ENCODE assay signal across 8 cellular contexts in genomic region chr19:19515764-19516519, GRCh38. TPM values are rescaled to one million over a fixed set of nuclear protein-coding genes. Genes with fewer than 3 reads are reported as not detected.
A peak's percentile ranks its signal among the peaks of the same experiment; 100 is the strongest.
DNase-seq lines count a peak whose midpoint lies in the region; TF ChIP-seq lines count a peak whose summit lies in the region.

Gene NDUFA13, plus strand, starts transcription at chr19:19516225. Its CDS starts 14 bp downstream, at chr19:19516239.

- H3K27me3 Mint-ChIP-seq in HFFc6 (ENCODE audit: insufficient read depth): peaks cover 4% of the 10 kb centered on the region; the same call in 1 of the 2 replicates
- no peaks in the 10 kb centered on the region for H3K27me3 Mint-ChIP-seq in activated naive CD4-positive, alpha-beta T cell treated with anti-CD3 and anti-CD28 coated beads for 36 hours (ENCODE audit: low read depth)

- peak within 1 kb of the TSS; percentile 89 for H3K27ac Mint-ChIP-seq in HFFc6
- peak within 1 kb of the TSS; percentile 96 for H3K27ac Mint-ChIP-seq in activated naive CD4-positive, alpha-beta T cell treated with anti-CD3 and anti-CD28 coated beads for 36 hours

- TF ChIP-seq CTCF in HFFc6 (IDR thresholded peaks at IDR 0.05) (no peak; the same call in 1 of the 2 replicates), NB4 (IDR thresholded peaks at IDR 0.05; ENCODE audit: low read depth, low read length) (no peak)

- peak within 1 kb of the TSS; percentile 83 for H3K4me3 ChIP-seq in NB4 (ENCODE audit: low read depth, low read length)

- peak within 1 kb of the TSS; percentile 88 for H3K27ac ChIP-seq in substantia nigra (ENCODE audit: low read depth, low read length, poor library complexity, severe bottlenecking)

- peak within 1 kb of the TSS; percentile 95 for H3K4me3 Mint-ChIP-seq in HFFc6
- H3K4me3 Mint-ChIP-seq in activated naive CD4-positive, alpha-beta T cell treated with anti-CD3 and anti-CD28 coated beads for 36 hours: peak within 1 kb of the TSS; percentile 86

- TF ChIP-seq POLR2A in NB4 (IDR thresholded peaks at IDR 0.05; ENCODE audit: extremely low read depth, insufficient read length): peak; percentile 92

- no peaks in the 10 kb centered on the region for H3K4me1 Mint-ChIP-seq in HFFc6 (ENCODE audit: low read depth)
- H3K4me1 Mint-ChIP-seq in activated naive CD4-positive, alpha-beta T cell treated with anti-CD3 and anti-CD28 coated beads for 36 hours (ENCODE audit: low read depth): peaks cover 36% of the 10 kb centered on the region

- DNase-seq in GM04503 (ENCODE audit: low read depth) (peak; percentile 54), HFFc6 (peak; percentile 87), NB4 (ENCODE audit: low read depth) (peak; percentile 95), SK-N-DZ (ENCODE audit: low spot score) (peak; percentile 93), globus pallidus (ENCODE audit: low spot score) (peak; percentile 89), non-pigmented ciliary epithelial cell (ENCODE audit: low read depth) (peak; percentile 48), substantia nigra (lab: John Stamatoyannopoulos, UW) (peak; percentile 31 to 91 (median 85))
- DNase-seq in activated naive CD4-positive, alpha-beta T cell treated with anti-CD3 and anti-CD28 coated beads for 36 hours: peak; percentile 96

- peaks cover 11% of the 10 kb centered on the region for H3K36me3 Mint-ChIP-seq in HFFc6 (ENCODE audit: low read depth)
- peaks cover 22% of the 10 kb centered on the region for H3K36me3 Mint-ChIP-seq in activated naive CD4-positive, alpha-beta T cell treated with anti-CD3 and anti-CD28 coated beads for 36 hours (ENCODE audit: low read depth)

- CTCF ChIA-PET in activated naive CD4-positive, alpha-beta T cell treated with anti-CD3 and anti-CD28 coated beads for 36 hours (lab: Charles Lee): interaction anchor here (0.6 to 1.4 kb wide), 3 partner anchors 14 to 36 kb away, joined by 3 to 5 read pairs (median 3); no protein-coding TSS in a partner anchor

- intact Hi-C loops in activated naive CD4-positive, alpha-beta T cell treated with anti-CD3 and anti-CD28 coated beads for 36 hours (cut with micrococcal nuclease): loop anchor here (1.0 to 5.0 kb wide), 4 partner anchors 27 to 324 kb away; partner anchors contain the start of genes BORCS8, GMIP and RFXANK

- no peaks in the 10 kb centered on the region for H3K9me3 Mint-ChIP-seq in HFFc6
- no peaks in the 10 kb centered on the region for H3K9me3 Mint-ChIP-seq in activated naive CD4-positive, alpha-beta T cell treated with anti-CD3 and anti-CD28 coated beads for 36 hours

RNA-seq across cellular contexts. Expression of gene NDUFA13, which starts in this region (rescaled TPM):
- 100 to 1,000 TPM; 266 to 393 (median 323) TPM for total RNA-seq in HFFc6 (2021; fragmentation: NEBNext Ultra II Directional; extraction: Animal tissue kit (Norgen Biotek cat#: 25700))
- polyA plus RNA-seq in SK-N-DZ (2014; cell fraction: cytosol; rRNA removed): 38.2 and 54.5 TPM in 2 replicates
- 66.8 and 68.6 TPM in 2 replicates for polyA plus RNA-seq in SK-N-DZ (2014; cell fraction: nucleus; rRNA removed)
- 100 to 1,000 TPM; 351 to 376 TPM for total RNA-seq in activated naive CD4-positive, alpha-beta T cell treated with anti-CD3 and anti-CD28 coated beads for 36 hours

Comparison
In these comparisons a context has a peak if more than half of its experiments do, and no peak if none do; other contexts are left out.
1. Peak in every context shown above with its lines: DNase-seq, H3K4me3 ChIP-seq and H3K27ac ChIP-seq.